20 cellular contexts compared by ENCODE assay signal in the genomic region with DNA sequence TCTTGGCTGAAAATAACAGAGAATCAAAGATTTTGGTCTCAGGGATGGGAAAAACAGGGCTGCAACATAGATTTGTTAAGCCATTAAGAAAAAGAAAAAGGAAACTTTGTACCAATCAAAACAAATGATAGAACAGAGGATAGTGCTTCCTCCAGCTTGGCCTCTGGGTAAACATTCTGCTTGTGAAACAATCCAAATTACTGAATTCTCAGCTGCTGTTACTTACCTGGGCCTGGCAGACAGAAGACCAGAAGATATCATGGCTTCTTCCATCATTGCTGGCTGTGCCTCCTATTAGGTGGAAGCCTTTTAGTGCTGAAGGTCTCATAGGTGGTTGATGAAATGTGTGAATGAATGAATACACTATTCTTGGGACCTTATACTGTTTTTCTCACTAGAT. TPM values are rescaled to one million over a fixed set of nuclear protein-coding genes. Genes with fewer than 3 reads are reported as not detected.
DNase-seq lines count a peak whose midpoint lies in the region; ATAC-seq, FAIRE-seq and TF ChIP-seq lines count a peak whose summit lies in the region.
"Had no signal": no experiment of that assay in that cellular context is flagged by ENCODE, and none has a peak within 500 bp of the region (broad histone marks: within the 10 kb centered on the region; RNA-seq: fewer than 3 reads in every experiment).

No MANE protein-coding gene starts in this region.

- FAIRE-seq in D721Med (lab: Jason Lieb, UNC): no peak
- FAIRE-seq: GM12892, RCC 7860 had no signal

- intact Hi-C loops in body of pancreas (cut with DNase I) (no loop called here), prostate gland (cut with DNase I) (no loop called here), uterus (cut with DNase I; ENCODE audit: low total_unique reads) (no loop called here)

- H3K27me3 ChIP-seq in body of pancreas (no peaks in the 10 kb centered on the region), hepatocyte (no peaks in the 10 kb centered on the region), prostate gland (replicated peaks; ENCODE audit: insufficient read depth) (no peaks in the 10 kb centered on the region), uterus (no peaks in the 10 kb centered on the region)
- H3K27me3 ChIP-seq: heart right ventricle had no signal

- TF ChIP-seq POLR2A in body of pancreas (IDR thresholded peaks at IDR 0.05): no peak
- TF ChIP-seq POLR2A in prostate gland (IDR thresholded peaks at IDR 0.05): no peak
- TF ChIP-seq POLR2A in uterus (IDR thresholded peaks at IDR 0.05): no peak

- peak overlapping the region; percentile 9 for H3K4me2 ChIP-seq in hepatocyte

- no peak for DNase-seq in body of pancreas
- no peak for DNase-seq in hepatocyte (ENCODE audit: low spot score)
- DNase-seq in prostate gland (ENCODE audit: low spot score): no peak
- DNase-seq in uterus: no peak
- no peak for DNase-seq in D721Med (ENCODE audit: insufficient read length, low spot score)
- DNase-seq in SW 1271 (lab: John Stamatoyannopoulos, UW): no peak
- DNase-seq: activated CD4-positive, alpha-beta T cell treated with anti-CD3 and anti-CD28 coated beads, Interleukin-2, amount 10 ng/mL, durations not matched to agents 24 days and 14 days; activated CD8-positive, alpha-beta memory T cell treated with anti-CD3 and anti-CD28 coated beads, Interleukin-2, amount 10 ng/mL, durations not matched to agents 7 days and 5 days; activated naive CD4-positive, alpha-beta T cell treated with anti-CD3 and anti-CD28 coated beads, Interleukin-2, amount 50 U/mL, for 16 hours; cerebellar nuclear complex; heart right ventricle; NCI-H1092; NCI-H187; stimulated activated CD4-positive, alpha-beta T cell treated with anti-CD3 and anti-CD28 coated beads, Interleukin-15, amount 100 ng/mL, for 24 hours had no signal

- no peak overlapping the region for H3K4me3 ChIP-seq in body of pancreas
- H3K4me3 ChIP-seq in hepatocyte: no peak overlapping the region
- H3K4me3 ChIP-seq in prostate gland: no peak overlapping the region
- no peak overlapping the region for H3K4me3 ChIP-seq in uterus
- H3K4me3 ChIP-seq: heart right ventricle had no signal

- peaks cover 56% of the 10 kb centered on the region for H3K4me1 ChIP-seq in body of pancreas
- H3K4me1 ChIP-seq in hepatocyte (ENCODE audit: insufficient read depth): peaks cover 40% of the 10 kb centered on the region
- peaks cover 21% of the 10 kb centered on the region for H3K4me1 ChIP-seq in prostate gland (replicated peaks)
- H3K4me1 ChIP-seq in uterus: peaks cover 9 to 11% of the 10 kb centered on the region in 2 donors
- H3K4me1 ChIP-seq: parathyroid adenoma had no signal

- peaks cover 95% of the 10 kb centered on the region for H3K79me2 ChIP-seq in hepatocyte
- H3K79me2 ChIP-seq: parathyroid adenoma had no signal

- ATAC-seq in body of pancreas (no peak), GM21717 (IDR thresholded peaks at IDR 0.05; ENCODE audit: unreplicated experiment) (no peak)
- ATAC-seq: activated CD8-positive, alpha-beta memory T cell treated with anti-CD3 and anti-CD28 coated beads, Interleukin-2, amount 10 ng/mL, durations not matched to agents 7 days and 5 days; heart right ventricle had no signal

- no peaks in the 10 kb centered on the region for H3K36me3 ChIP-seq in body of pancreas (replicated peaks in 1 of 2; ENCODE audit: insufficient read depth in 1 of 2, low read depth in 2 of 2)
- no peaks in the 10 kb centered on the region for H3K36me3 ChIP-seq in hepatocyte (replicated peaks; ENCODE audit: insufficient read depth, low read depth)
- no peaks in the 10 kb centered on the region for H3K36me3 ChIP-seq in prostate gland
- H3K36me3 ChIP-seq in uterus: no peaks in the 10 kb centered on the region
- H3K36me3 ChIP-seq: heart right ventricle had no signal

- TF ChIP-seq CTCF in body of pancreas (IDR thresholded peaks at IDR 0.05): no peak
- TF ChIP-seq CTCF in hepatocyte (IDR thresholded peaks at IDR 0.05; ENCODE audit: poor library complexity): no peak
- TF ChIP-seq CTCF in prostate gland (IDR thresholded peaks at IDR 0.05): no peak
- no peak for TF ChIP-seq CTCF in uterus (IDR thresholded peaks at IDR 0.05)
- no peak for TF ChIP-seq CTCF in D721Med (IDR thresholded peaks at IDR 0.05; ENCODE audit: insufficient read depth, missing control alignments)

- no peaks in the 10 kb centered on the region for H3K9me2 ChIP-seq in hepatocyte (replicated peaks; ENCODE audit: insufficient read depth)

- H3K27ac ChIP-seq in body of pancreas (peak overlapping the region in 3 of 4 donors; percentile 48 to 53 (median 49)), hepatocyte (peak overlapping the region; percentile 61), prostate gland (peak overlapping the region; percentile 75 to 79), uterus (peak overlapping the region; percentile 44 to 63)
- H3K27ac ChIP-seq: epithelial cell of prostate, parathyroid adenoma had no signal

- no peaks in the 10 kb centered on the region for H3K9me3 ChIP-seq in body of pancreas
- H3K9me3 ChIP-seq in hepatocyte (ENCODE audit: low read depth): no peaks in the 10 kb centered on the region
- no peaks in the 10 kb centered on the region for H3K9me3 ChIP-seq in prostate gland
- no peaks in the 10 kb centered on the region for H3K9me3 ChIP-seq in uterus
- H3K9me3 ChIP-seq: heart right ventricle had no signal

- peaks cover 4% of the 10 kb centered on the region for H4K20me1 ChIP-seq in hepatocyte (ENCODE audit: insufficient read depth, poor library complexity, severe bottlenecking)

- H2AFZ ChIP-seq in hepatocyte: no peak overlapping the region
- H2AFZ ChIP-seq: parathyroid adenoma had no signal

RNA-seq across cellular contexts. Expression of a gene that starts 22.1 kb away (rescaled TPM):
- total RNA-seq in body of pancreas (1 to 10 TPM; 7.8 to 8.6 TPM), hepatocyte (7.9 and 8.9 TPM in 2 replicates), prostate gland (10 to 100 TPM; 38.5 to 46.1 TPM), uterus (10 to 100 TPM in 2 of 4 donors, 1 to 10 TPM in 2; 6.1 to 23.2 (median 12.0) TPM)
- polyA plus RNA-seq in hepatocyte: 12.8 and 14.7 TPM in 2 replicates
- polyA plus RNA-seq: CD14-positive monocyte had no signal
